In genomic region chr9:137429974-137430722, GRCh38 we compare ENCODE assay signal across 1 cellular context.
TF ChIP-seq lines count a peak whose summit lies in the region.

No MANE protein-coding gene starts in this region.

TF ChIP-seq in HCT116, 20 proteins besides CTCF, POLR2A, EP300 and RAD21 (continued from another document):
- TF ChIP-seq REST (IDR thresholded peaks at IDR 0.05; ENCODE audit: low read depth): no peak
- peak; percentile 43 for TF ChIP-seq POLR2AphosphoS5 (IDR thresholded peaks at IDR 0.05; ENCODE audit: low read depth, low read length)
- TF ChIP-seq ELF1 (IDR thresholded peaks at IDR 0.05; ENCODE audit: borderline replicate concordance, low read depth): no peak
TF ChIP-seq in HCT116: peak in this region for 1.
